Comparison of ENCODE assay signal across 8 cellular contexts in the genomic region with DNA sequence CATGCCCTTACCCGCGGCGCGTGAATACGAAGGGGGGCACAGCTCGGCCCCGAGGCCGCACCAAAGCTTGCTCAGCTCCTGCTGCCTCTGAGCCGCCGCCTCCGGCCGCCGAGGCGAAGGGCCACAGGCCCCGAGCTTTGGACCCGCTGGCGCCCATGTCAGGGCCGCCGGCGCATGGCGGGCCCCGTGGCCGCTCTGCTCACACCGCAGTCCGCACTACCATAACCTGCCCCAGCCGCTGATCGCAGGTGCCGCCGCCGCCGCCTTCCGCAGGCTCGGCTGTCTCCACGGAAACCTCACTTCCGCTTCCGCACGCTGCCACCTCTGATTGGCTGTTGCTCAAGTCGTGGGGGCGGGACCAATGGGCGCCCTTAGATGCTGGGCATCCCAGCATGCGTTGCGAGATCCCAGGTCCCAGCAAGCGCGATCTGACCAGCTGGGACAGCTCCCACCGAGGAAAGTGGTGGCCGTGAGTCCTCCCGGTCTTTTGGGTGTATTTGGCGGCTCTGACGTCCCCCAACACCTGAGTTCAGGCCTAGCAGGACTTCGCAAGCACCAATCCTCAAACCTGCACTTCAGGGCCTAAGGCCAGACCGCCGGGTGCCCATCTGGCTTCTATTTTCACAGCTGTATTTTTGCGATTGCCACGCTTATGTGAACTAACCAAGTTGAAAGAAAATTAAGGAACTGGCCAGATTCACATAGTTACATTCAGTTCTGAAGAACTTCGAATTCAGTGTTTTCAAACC. TPM values are rescaled to one million over a fixed set of nuclear protein-coding genes. Genes with fewer than 3 reads are reported as not detected.
DNase-seq lines count a peak whose midpoint lies in the region; ATAC-seq and TF ChIP-seq lines count a peak whose summit lies in the region.

A gene with protein sequence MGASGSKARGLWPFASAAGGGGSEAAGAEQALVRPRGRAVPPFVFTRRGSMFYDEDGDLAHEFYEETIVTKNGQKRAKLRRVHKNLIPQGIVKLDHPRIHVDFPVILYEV (minus strand): TSS at position 281 of the 749 bp plus-strand sequence. CDS start 124 bp downstream, at position 157.

- DNase-seq in NCI-H146 (lab: John Stamatoyannopoulos, UW) = peak; percentile 96
- DNase-seq in T-helper 1 cell = peak; percentile 89 to 96 (median 94)
- peak; percentile 96 to 99 (median 98) for DNase-seq in adrenal gland
- peak; percentile 97 for DNase-seq in heart right ventricle
- peak; percentile 91 for DNase-seq in progenitor cell of endocrine pancreas (ENCODE audit: low spot score, unreplicated experiment)
- DNase-seq in ureter (ENCODE audit: low spot score) = peak; percentile 97

- ATAC-seq in HG02798 (IDR thresholded peaks at IDR 0.05; ENCODE audit: poor library complexity, unreplicated experiment) (peak; percentile 92), heart right ventricle (peak; percentile 72 to 88 (median 84))

- H3K4me1 ChIP-seq in adrenal gland (replicated peaks in 1 of 2) (peaks cover 12 to 36% of the 10 kb centered on the region in 2 donors), heart right ventricle (peaks cover 17 to 65% (median 55%) of the 10 kb centered on the region in 9 donors)

- H3K27ac Mint-ChIP-seq in progenitor cell of endocrine pancreas = peak within 1 kb of the TSS; percentile 96

- H3K36me3 ChIP-seq in adrenal gland (replicated peaks in 1 of 2) = peaks cover 0 to 46% of the 10 kb centered on the region in 2 donors
- H3K36me3 ChIP-seq in heart right ventricle = peaks cover 8 to 61% (median 40%) of the 10 kb centered on the region in 9 donors

- H3K9me3 Mint-ChIP-seq in progenitor cell of endocrine pancreas (ENCODE audit: low read depth) = no peaks in the 10 kb centered on the region

- TF ChIP-seq CTCF in GM12875 (IDR thresholded peaks at IDR 0.05; ENCODE audit: borderline replicate concordance, insufficient read depth, low read depth, low read length) (no peak), adrenal gland (IDR thresholded peaks at IDR 0.05) (no peak), heart right ventricle (IDR thresholded peaks at IDR 0.05) (no peak), progenitor cell of endocrine pancreas (IDR thresholded peaks at IDR 0.05; ENCODE audit: unreplicated experiment) (no peak)

- peak within 1 kb of the TSS; percentile 85 for H3K4me3 Mint-ChIP-seq in progenitor cell of endocrine pancreas (ENCODE audit: low read depth)

- H3K4me3 ChIP-seq in GM12875 (ENCODE audit: low read depth, low read length) (peak within 1 kb of the TSS; percentile 81), adrenal gland (peak within 1 kb of the TSS; percentile 63 to 92 (median 83)), heart right ventricle (peak within 1 kb of the TSS; percentile 76 to 97 (median 90))

- H3K4me1 Mint-ChIP-seq in progenitor cell of endocrine pancreas (ENCODE audit: low read depth) = peaks cover 16% of the 10 kb centered on the region

- no peaks in the 10 kb centered on the region for H3K27me3 ChIP-seq in adrenal gland
- no peaks in the 10 kb centered on the region for H3K27me3 ChIP-seq in heart right ventricle

- H3K36me3 Mint-ChIP-seq in progenitor cell of endocrine pancreas (ENCODE audit: insufficient read depth) = peaks cover 7% of the 10 kb centered on the region

- 2 to 4% (median 3%) methylated on average over 21 to 55 of the region's 55 CpGs for WGBS in adrenal gland, 4 donors
- WGBS in heart right ventricle, 2 donors = 3% methylated on average over 55 of the region's 55 CpGs

- H3K9me3 ChIP-seq in adrenal gland (replicated peaks in 1 of 3) (no peaks in the 10 kb centered on the region), heart right ventricle (no peaks in the 10 kb centered on the region)

- H3K27ac ChIP-seq in adrenal gland = peak within 1 kb of the TSS; percentile 30 to 85 (median 63)
- peak within 1 kb of the TSS; percentile 50 to 93 (median 90) for H3K27ac ChIP-seq in heart right ventricle

- H3K27me3 Mint-ChIP-seq in progenitor cell of endocrine pancreas = no peaks in the 10 kb centered on the region

- TF ChIP-seq POLR2A in adrenal gland (IDR thresholded peaks at IDR 0.05) = peak; percentile 53 to 68

- intact Hi-C loops in adrenal gland (cut with DNase I) (no loop called here), heart right ventricle (cut with DNase I) (loop anchor here in 1 of 10 donors (10.0 kb wide), 1 partner anchor 63 kb away; a partner anchor contains a TSS)

RNA-seq across cellular contexts. Expression of the gene that starts here (rescaled TPM):
- total RNA-seq in adrenal gland (10 to 100 TPM; 29.0 to 64.3 (median 35.6) TPM), heart right ventricle (10 to 100 TPM; 23.7 to 34.9 (median 26.9) TPM), progenitor cell of endocrine pancreas (33.1 and 34.9 TPM in 2 replicates), ureter (24.7 TPM)
- polyA plus RNA-seq in adrenal gland (10 to 100 TPM; 28.8 to 35.5 (median 31.9) TPM), heart right ventricle (10 to 100 TPM; 27.4 to 59.1 TPM)

Comparison
In these comparisons a context has a peak if more than half of its experiments do, and no peak if none do; other contexts are left out.
1. Peak in every context shown above with its lines: DNase-seq, ATAC-seq, H3K4me3 ChIP-seq and H3K27ac ChIP-seq.